ENCODE assay signal across 8 cellular contexts in genomic region chr2:113551637-113552317, GRCh38. TPM values are rescaled to one million over a fixed set of nuclear protein-coding genes. Genes with fewer than 3 reads are reported as not detected.
DNase-seq lines count a peak whose midpoint lies in the region; ATAC-seq and TF ChIP-seq lines count a peak whose summit lies in the region.
"Not testable (repeated sequence)": the region's sequence is repeated elsewhere in the genome, so short reads cannot be mapped to it uniquely, and the experiment has no call there.

No MANE protein-coding gene starts in this region.

- not testable (repeated sequence) for H2BK5ac ChIP-seq in mesenchymal stem cell (ENCODE audit: low read depth, low read length, poor library complexity, severe bottlenecking)

- H3K4me2 ChIP-seq in mesenchymal stem cell (ENCODE audit: low read length, poor library complexity, severe bottlenecking) = not testable (repeated sequence)

- peak; percentile 66 for ATAC-seq in GM18508 (IDR thresholded peaks at IDR 0.05; ENCODE audit: insufficient read depth, unreplicated experiment)
- peak; percentile 72 for ATAC-seq in GM21619 (IDR thresholded peaks at IDR 0.05; ENCODE audit: unreplicated experiment)
- ATAC-seq in HG03108 (IDR thresholded peaks at IDR 0.05; ENCODE audit: unreplicated experiment) = peak; percentile 79
- ATAC-seq in Panc1 = peak; percentile 66; the same call in 1 of the 2 replicates
- ATAC-seq in body of pancreas = peak; percentile 90

- CTCF ChIA-PET in Panc1 (lab: Charles Lee) = not testable (repeated sequence)

- TF ChIP-seq POLR2A in body of pancreas (IDR thresholded peaks at IDR 0.05) = not testable (repeated sequence)

- not testable (repeated sequence) for H2BK12ac ChIP-seq in mesenchymal stem cell (ENCODE audit: low read length in 2 of 2)

- not testable (repeated sequence) for H2BK15ac ChIP-seq in mesenchymal stem cell (ENCODE audit: low read depth, poor library complexity, severe bottlenecking)

- H4K8ac ChIP-seq in mesenchymal stem cell (ENCODE audit: low read length) = not testable (repeated sequence)

- 11% methylated on average over 5 to 11 of the region's 11 CpGs for WGBS in body of pancreas, 2 donors
- WGBS in mesenchymal stem cell = 32% methylated on average over 4 of the region's 11 CpGs

- not testable (repeated sequence) for H4K91ac ChIP-seq in mesenchymal stem cell (ENCODE audit: low read length)

- H3K9ac ChIP-seq in mesenchymal stem cell (ENCODE audit: low read length) = not testable (repeated sequence)

- intact Hi-C loops in Panc1 (cut with micrococcal nuclease; ENCODE audit: unreplicated experiment); body of pancreas (cut with DNase I): not testable (repeated sequence)

- H3K4me1 ChIP-seq in Panc1 (ENCODE audit: control insufficient read depth, insufficient read depth, low read length); body of pancreas; mesenchymal stem cell (ENCODE audit: control insufficient read depth, insufficient read depth, low read depth, low read length): not testable (repeated sequence)

- not testable (repeated sequence) for DNase-seq in Panc1 (ENCODE audit: low read depth, low spot score)
- DNase-seq in activated CD8-positive, alpha-beta memory T cell treated with anti-CD3 and anti-CD28 coated beads for 4 hours (ENCODE audit: low read depth in 2 of 2) = peak; percentile 16 to 44
- DNase-seq in body of pancreas (peak; percentile 38 to 58 (median 58)), mesenchymal stem cell (peak; percentile 13)
- DNase-seq in stimulated activated CD8-positive, alpha-beta memory T cell treated with anti-CD3 and anti-CD28 coated beads, Interleukin-7, amount 100 ng/mL, for 48 hours (ENCODE audit: extremely low read depth in 1 of 2, low read depth in 1 of 2) = peak; percentile 23 to 33

- H2AFZ ChIP-seq in mesenchymal stem cell (ENCODE audit: low read depth, low read length) = not testable (repeated sequence)

- not testable (repeated sequence) for H3K14ac ChIP-seq in mesenchymal stem cell (ENCODE audit: low read length in 2 of 2)

- H3K27ac ChIP-seq in Panc1 (ENCODE audit: low read length); mesenchymal stem cell (ENCODE audit: low read length, poor library complexity, severe bottlenecking): not testable (repeated sequence)
- H3K27ac ChIP-seq in body of pancreas = peak overlapping the region in 3 of 4 donors; percentile 4 to 69 (median 30)

- not testable (repeated sequence) for H3K27me3 ChIP-seq in Panc1 (ENCODE audit: control insufficient read depth, insufficient read depth, low read length); body of pancreas; mesenchymal stem cell (ENCODE audit: control insufficient read depth in 1 of 2, insufficient read depth in 1 of 2, low read length in 2 of 2)

- not testable (repeated sequence) for TF ChIP-seq CTCF in Panc1 (IDR thresholded peaks at IDR 0.05); body of pancreas (IDR thresholded peaks at IDR 0.05)

- not testable (repeated sequence) for BruUV-seq in Panc1 (replicated peaks; lab: Mats Ljungman, UMichigan)

- not testable (repeated sequence) for H3K4ac ChIP-seq in mesenchymal stem cell (ENCODE audit: low read depth in 1 of 2, low read length in 2 of 2)

- H3K4me3 ChIP-seq in Panc1 (ENCODE audit: low read depth in 2 of 2, low read length in 2 of 2); body of pancreas; mesenchymal stem cell (ENCODE audit: insufficient read depth in 1 of 2, low read depth in 1 of 2, low read length in 2 of 2): not testable (repeated sequence)

- in situ Hi-C loops in Panc1 (cut with HindIII; ENCODE audit: low pct_unique_long_range_greater_than_20kb, low sequenced_read_pairs) = not testable (repeated sequence)

- H3K9me3 ChIP-seq in Panc1 (ENCODE audit: control insufficient read depth, insufficient read depth, low read depth, low read length); body of pancreas; mesenchymal stem cell (ENCODE audit: control insufficient read depth, low read length): not testable (repeated sequence)

- not testable (repeated sequence) for H3K23ac ChIP-seq in mesenchymal stem cell (ENCODE audit: low read length in 2 of 2)

- not testable (repeated sequence) for H2AK5ac ChIP-seq in mesenchymal stem cell (ENCODE audit: low read length, severe bottlenecking)

- H3K18ac ChIP-seq in mesenchymal stem cell (ENCODE audit: low read depth in 1 of 2, low read length in 2 of 2) = peak overlapping the region in 1 of 2 experiments; percentile 40

- not testable (repeated sequence) for H3K36me3 ChIP-seq in Panc1 (ENCODE audit: control insufficient read depth, insufficient read depth, low read length); body of pancreas (replicated peaks in 1 of 2; ENCODE audit: insufficient read depth in 1 of 2, low read depth in 2 of 2); mesenchymal stem cell (ENCODE audit: control insufficient read depth in 1 of 2, insufficient read depth in 2 of 2, low read depth in 1 of 2, low read length in 2 of 2)

- POLR2A ChIA-PET in Panc1 (lab: Charles Lee) = not testable (repeated sequence)

- H3K79me1 ChIP-seq in mesenchymal stem cell (replicated peaks; ENCODE audit: low read length, poor library complexity, severe bottlenecking) = not testable (repeated sequence)

- not testable (repeated sequence) for H2BK120ac ChIP-seq in mesenchymal stem cell (ENCODE audit: low read depth, low read length)

RNA-seq across cellular contexts. Expression of gene FOXD4L1, which starts 53.3 kb away (rescaled TPM):
- total RNA-seq in Panc1 (2021; ENCODE audit: unreplicated experiment) (not detected), body of pancreas (under 1 TPM in 1 of 2 donors, not detected in 1; 0.52 TPM)
- not detected for polyA plus RNA-seq in Panc1 (2012; ENCODE audit: insufficient read length)
- polyA plus RNA-seq in mesenchymal stem cell (2013, experiment 1 of 2) = 0.01 TPM
- polyA plus RNA-seq in mesenchymal stem cell (2013, experiment 2 of 2) = not detected
